ENCODE assay signal across 17 cellular contexts in genomic region chr10:17663450-17663849, GRCh38.
"Had no signal": no experiment of that assay in that cellular context is flagged by ENCODE, and none has a peak within 500 bp of the region (broad histone marks: within the 10 kb centered on the region; RNA-seq: fewer than 3 reads in every experiment).

No MANE protein-coding gene starts in this region.

- H3K27ac ChIP-seq: ascending aorta, lower lobe of right lung, neutrophil, thyroid gland had no signal

- H3K4me3 ChIP-seq: ascending aorta, lower lobe of right lung, right atrium auricular region, thyroid gland had no signal

- H3K27ac Mint-ChIP-seq: activated CD4-positive, alpha-beta memory T cell treated with anti-CD3 and anti-CD28 coated beads, Interleukin-2, amount 10 ng/mL, durations not matched to agents 7 days and 5 days; activated CD4-positive, alpha-beta T cell treated with anti-CD3 and anti-CD28 coated beads for 36 hours; activated naive CD4-positive, alpha-beta T cell treated with anti-CD3 and anti-CD28 coated beads, Interleukin-2, amount 50 U/mL, for 72 hours; activated T-helper 2 cell treated with anti-CD3 and anti-CD28 coated beads, Interferon-gamma antibody, Interleukin-2, Interleukin-4, amounts not matched to agents 10 μg/mL and 5 μg/mL and 100 μg/mL, durations not matched to agents 14 hours and 24 hours and 36 hours; mesothelial cell of epicardium had no signal

- H3K9me3 Mint-ChIP-seq: activated CD4-positive, alpha-beta memory T cell treated with anti-CD3 and anti-CD28 coated beads, Interleukin-2, amount 10 ng/mL, durations not matched to agents 7 days and 5 days; activated naive CD4-positive, alpha-beta T cell treated with anti-CD3 and anti-CD28 coated beads, Interleukin-2, amount 50 U/mL, for 72 hours had no signal

- H3K4me3 Mint-ChIP-seq: activated CD4-positive, alpha-beta memory T cell treated with anti-CD3 and anti-CD28 coated beads, Interleukin-2, amount 10 ng/mL, durations not matched to agents 7 days and 5 days; mesothelial cell of epicardium had no signal

- H3K27me3 ChIP-seq: ascending aorta, neutrophil, right atrium auricular region, thyroid gland had no signal

- H3K36me3 ChIP-seq: thyroid gland had no signal

- DNase-seq: activated CD4-positive, alpha-beta memory T cell treated with anti-CD3 and anti-CD28 coated beads, Interleukin-2, amount 10 ng/mL, durations not matched to agents 7 days and 5 days; activated CD4-positive, alpha-beta T cell treated with anti-CD3 and anti-CD28 coated beads for 36 hours; activated CD8-positive, alpha-beta memory T cell treated with anti-CD3 and anti-CD28 coated beads, Interleukin-2, amount 50 U/mL, for 48 hours; hypothalamus; left cardiac atrium; lower lobe of right lung; posterior cingulate gyrus; small intestine; SW 1271; T1000; thyroid gland had no signal

- ATAC-seq: activated CD4-positive, alpha-beta T cell treated with anti-CD3 and anti-CD28 coated beads for 36 hours; activated naive CD4-positive, alpha-beta T cell treated with anti-CD3 and anti-CD28 coated beads, Interleukin-2, amount 50 U/mL, for 72 hours; left cardiac atrium; lower lobe of right lung had no signal

- H3K9me3 ChIP-seq: ascending aorta, lower lobe of right lung, neutrophil, right atrium auricular region, thyroid gland had no signal

- H3K27me3 Mint-ChIP-seq: activated CD4-positive, alpha-beta memory T cell treated with anti-CD3 and anti-CD28 coated beads, Interleukin-2, amount 10 ng/mL, durations not matched to agents 7 days and 5 days; activated CD4-positive, alpha-beta T cell treated with anti-CD3 and anti-CD28 coated beads for 36 hours had no signal
